22 cellular contexts compared by ENCODE assay signal in the genomic region with DNA sequence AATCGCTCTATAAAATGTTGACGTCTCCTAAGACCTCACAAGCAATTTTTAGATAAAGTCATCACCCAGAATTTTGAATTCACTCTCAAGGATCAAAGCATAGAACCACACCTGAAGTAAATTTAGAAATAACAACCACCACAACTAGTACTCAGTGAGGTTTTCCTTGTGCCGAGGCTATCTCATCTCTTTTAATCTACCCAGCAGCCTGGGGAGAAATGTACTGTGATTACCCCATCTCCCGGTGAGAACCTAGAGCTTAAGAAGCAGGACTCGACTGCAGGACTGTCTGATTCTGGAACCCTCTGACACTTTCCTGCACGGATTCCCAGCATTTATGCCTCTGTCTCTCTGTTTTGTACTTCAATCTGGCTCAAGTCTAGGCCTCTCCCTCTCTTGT.
"Had no signal": no experiment of that assay in that cellular context is flagged by ENCODE, and none has a peak within 500 bp of the region (broad histone marks: within the 10 kb centered on the region; RNA-seq: fewer than 3 reads in every experiment).

No MANE protein-coding gene starts in this region.

- DNase-seq: dermis blood vessel endothelial cell; effector memory CD4-positive, alpha-beta T cell; foreskin melanocyte; kidney; mucosa of descending colon; naive B cell; stimulated activated CD4-positive, alpha-beta T cell treated with anti-CD3 and anti-CD28 coated beads, Interleukin-2, amount 100 ng/mL, for 24 hours; stimulated activated CD4-positive, alpha-beta T cell treated with anti-CD3 and anti-CD28 coated beads, Interleukin-4, amount 100 ng/mL, for 24 hours; stimulated activated naive CD4-positive, alpha-beta T cell treated with Interleukin-2 at 50 U/mL for 16 hours; stomach; thyroid gland had no signal

- H3K4me1 ChIP-seq: prostate gland had no signal

- H3K9me3 Mint-ChIP-seq: memory B cell; stimulated activated effector memory CD8-positive, alpha-beta T cell treated with anti-CD3 and anti-CD28 coated beads, Interleukin-12 subunit alpha, Interleukin-12 subunit beta, amount 100 ng/mL, for 72 hours had no signal

- H3K27me3 ChIP-seq: esophagus muscularis mucosa, neural progenitor cell, right atrium auricular region, stomach, thyroid gland had no signal

- H3K4me3 ChIP-seq: coronary artery, esophagus muscularis mucosa, lung, mucosa of descending colon, neural progenitor cell, prostate gland, right atrium auricular region, stomach, thyroid gland had no signal

- H3K4me3 Mint-ChIP-seq: memory B cell; naive B cell; nephron; neural progenitor cell; stimulated activated effector memory CD8-positive, alpha-beta T cell treated with anti-CD3 and anti-CD28 coated beads, Interleukin-12 subunit alpha, Interleukin-12 subunit beta, amount 100 ng/mL, for 72 hours had no signal

- ATAC-seq: left lobe of liver; mucosa of descending colon; sciatic nerve; stimulated activated effector memory CD8-positive, alpha-beta T cell treated with anti-CD3 and anti-CD28 coated beads, Interleukin-12 subunit alpha, Interleukin-12 subunit beta, amount 100 ng/mL, for 72 hours had no signal

- H3K27ac Mint-ChIP-seq: memory B cell; nephron; neural progenitor cell; stimulated activated effector memory CD8-positive, alpha-beta T cell treated with anti-CD3 and anti-CD28 coated beads, Interleukin-12 subunit alpha, Interleukin-12 subunit beta, amount 100 ng/mL, for 72 hours had no signal

- H3K36me3 Mint-ChIP-seq: memory B cell; neural progenitor cell; stimulated activated effector memory CD8-positive, alpha-beta T cell treated with anti-CD3 and anti-CD28 coated beads, Interleukin-12 subunit alpha, Interleukin-12 subunit beta, amount 100 ng/mL, for 72 hours had no signal

- H2AFZ ChIP-seq: neural progenitor cell had no signal

- H3K36me3 ChIP-seq: esophagus muscularis mucosa, neural progenitor cell, prostate gland, right atrium auricular region, stomach, thyroid gland had no signal

- H3K4me2 ChIP-seq: neural progenitor cell had no signal

- H3K4me1 Mint-ChIP-seq: memory B cell; naive B cell; nephron; stimulated activated effector memory CD8-positive, alpha-beta T cell treated with anti-CD3 and anti-CD28 coated beads, Interleukin-12 subunit alpha, Interleukin-12 subunit beta, amount 100 ng/mL, for 72 hours had no signal

- H3K27ac ChIP-seq: coronary artery, esophagus muscularis mucosa, neural progenitor cell, prostate gland, right atrium auricular region, stomach, thyroid gland had no signal

- H3K9me3 ChIP-seq: mucosa of descending colon, prostate gland, thyroid gland had no signal

- H3K9ac ChIP-seq: neural progenitor cell had no signal
